ENCODE assay signal across 17 cellular contexts in genomic region chr12:113133036-113133435, GRCh38. TPM values are rescaled to one million over a fixed set of nuclear protein-coding genes. Genes with fewer than 3 reads are reported as not detected.
"Had no signal": no experiment of that assay in that cellular context is flagged by ENCODE, and none has a peak within 500 bp of the region (broad histone marks: within the 10 kb centered on the region; RNA-seq: fewer than 3 reads in every experiment).

No MANE protein-coding gene starts in this region.

- H3K4me3 ChIP-seq: ascending aorta, mucosa of descending colon, thoracic aorta had no signal

- H3K4me1 ChIP-seq: ascending aorta had no signal

- H3K9me3 ChIP-seq: ascending aorta, mucosa of descending colon, thoracic aorta had no signal

- ATAC-seq: activated T-cell treated with anti-CD3 and anti-CD28 coated beads, Interleukin-2, amount 50 U/mL, for 4 hours; mucosa of descending colon; naive thymus-derived CD8-positive, alpha-beta T cell had no signal

- H3K27me3 ChIP-seq: ascending aorta had no signal

- H3K36me3 ChIP-seq: ascending aorta, thoracic aorta had no signal

- DNase-seq: activated CD4-positive, alpha-beta T cell treated with anti-CD3 and anti-CD28 coated beads for 1 hour; activated CD4-positive, alpha-beta T cell treated with anti-CD3 and anti-CD28 coated beads, Interleukin-2, amount 50 U/mL, for 48 hours; activated effector memory CD4-positive, alpha-beta T cell treated with anti-CD3 and anti-CD28 coated beads, Interleukin-2, amount 50 U/mL, for 16 hours; activated naive CD8-positive, alpha-beta T cell treated with anti-CD3 and anti-CD28 coated beads, Interleukin-2, amount 10 ng/mL, durations not matched to agents 7 days and 5 days; activated T-cell treated with anti-CD3 and anti-CD28 coated beads, Interleukin-2, amount 50 U/mL, for 4 hours; foreskin melanocyte; head of caudate nucleus; mammary epithelial cell; mucosa of descending colon; occipital lobe; stimulated activated CD4-positive, alpha-beta T cell treated with anti-CD3 and anti-CD28 coated beads, Interleukin-2, amount 100 ng/mL, for 48 hours had no signal

- H3K27ac ChIP-seq: ascending aorta, thoracic aorta had no signal

RNA-seq across cellular contexts. Expression of gene RASAL1, which starts 2.5 kb away (rescaled TPM):
- total RNA-seq: pulmonary artery endothelial cell had no signal

RNA-seq across cellular contexts. Expression of gene CFAP73, which starts 16.5 kb away (rescaled TPM):
- total RNA-seq: ascending aorta, bronchial epithelial cell, mammary epithelial cell, pulmonary artery endothelial cell, thoracic aorta, urinary bladder had no signal
